In genomic region chr4:184423003-184423686, GRCh38 we compare ENCODE assay signal across 21 cellular contexts. TPM values are rescaled to one million over a fixed set of nuclear protein-coding genes. Genes with fewer than 3 reads are reported as not detected.
DNase-seq lines count a peak whose midpoint lies in the region; ATAC-seq, FAIRE-seq and TF ChIP-seq lines count a peak whose summit lies in the region.
"Had no signal": no experiment of that assay in that cellular context is flagged by ENCODE, and none has a peak within 500 bp of the region (broad histone marks: within the 10 kb centered on the region; RNA-seq: fewer than 3 reads in every experiment).

No MANE protein-coding gene starts in this region.

- TF ChIP-seq CTCF in bronchial epithelial cell (IDR thresholded peaks at IDR 0.05; ENCODE audit: insufficient read depth, low read length, severe bottlenecking), result no peak

- no peak for ATAC-seq in HG02970 (IDR thresholded peaks at IDR 0.05; ENCODE audit: low FRiP score, unreplicated experiment)
- ATAC-seq: activated T-cell treated with anti-CD3 and anti-CD28 coated beads, Interleukin-2, amount 50 U/mL, for 72 hours; right lobe of liver had no signal

- peak overlapping the region; percentile 14 for H3K27ac ChIP-seq in skeletal muscle tissue (ENCODE audit: low read depth, low read length)
- H3K27ac ChIP-seq: 22Rv1, esophagus muscularis mucosa, HL-60, right lobe of liver had no signal

- H3K27me3 Mint-ChIP-seq in T-helper 1 cell treated with Interleukin-12 subunit alpha and Interleukin-12 subunit beta and Interleukin-4 antibody, amounts not matched to agents 30 μg/mL and 1 μg/mL, for 36 hours (ENCODE audit: low read depth), result no peaks in the 10 kb centered on the region

- FAIRE-seq in HTR-8/SVneo (lab: Jason Lieb, UNC), result peak; percentile 20
- FAIRE-seq in bronchial epithelial cell (lab: Jason Lieb, UNC), result peak; percentile 23
- no peak for FAIRE-seq in GM19239 (lab: Jason Lieb, UNC)

- H3K4me1 ChIP-seq in skeletal muscle tissue (ENCODE audit: control insufficient read depth in 3 of 3, insufficient read depth in 3 of 3, low read length in 3 of 3), result peaks cover 11 to 29% (median 15%) of the 10 kb centered on the region in 3 donors

- H3K4me3 Mint-ChIP-seq in T-helper 1 cell treated with Interleukin-12 subunit alpha and Interleukin-12 subunit beta and Interleukin-4 antibody, amounts not matched to agents 30 μg/mL and 1 μg/mL, for 36 hours, result no peak overlapping the region

- H3K27me3 ChIP-seq in bronchial epithelial cell (ENCODE audit: control insufficient read depth, insufficient read depth, low read length) (no peaks in the 10 kb centered on the region), skeletal muscle tissue (ENCODE audit: control insufficient read depth in 3 of 3, insufficient read depth in 3 of 3, low read length in 3 of 3) (no peaks in the 10 kb centered on the region)
- H3K27me3 ChIP-seq: dorsolateral prefrontal cortex, esophagus muscularis mucosa, right lobe of liver had no signal

- peak overlapping the region; percentile 56 for H3K27ac Mint-ChIP-seq in T-helper 1 cell treated with Interleukin-12 subunit alpha and Interleukin-12 subunit beta and Interleukin-4 antibody, amounts not matched to agents 30 μg/mL and 1 μg/mL, for 36 hours
- H3K27ac Mint-ChIP-seq: activated T-cell treated with anti-CD3 and anti-CD28 coated beads, Interleukin-2, amount 50 U/mL, for 72 hours had no signal

- no peak for DNase-seq in T-helper 1 cell
- no peak for DNase-seq in HTR-8/SVneo (ENCODE audit: insufficient read length, low spot score)
- DNase-seq in bronchial epithelial cell (ENCODE audit: low read depth), result no peak
- no peak for DNase-seq in DMS 273 (lab: John Stamatoyannopoulos, UW; ENCODE audit: unreplicated experiment)
- DNase-seq in GM19239 (ENCODE audit: insufficient read length, low spot score), result no peak
- DNase-seq: activated CD4-positive, alpha-beta T cell treated with anti-CD3 and anti-CD28 coated beads, Interleukin-2, amount 50 U/mL, for 4 hours; activated T-cell treated with anti-CD3 and anti-CD28 coated beads, Interleukin-2, amount 50 U/mL, for 72 hours; DMS153; dorsolateral prefrontal cortex; GOT3; NCI-H2081; NCI-H510A; right lobe of liver; RPMI8226; stimulated activated CD4-positive, alpha-beta T cell treated with anti-CD3 and anti-CD28 coated beads, Interleukin-1b, Interleukin-23, amount 100 ng/mL, for 48 hours had no signal

- H3K36me3 ChIP-seq in bronchial epithelial cell (ENCODE audit: control insufficient read depth, insufficient read depth, low read length), result peaks cover 3% of the 10 kb centered on the region
- peaks cover 18 to 34% (median 32%) of the 10 kb centered on the region in 3 donors for H3K36me3 ChIP-seq in skeletal muscle tissue (ENCODE audit: control insufficient read depth in 3 of 3, insufficient read depth in 3 of 3, low read length in 3 of 3)

- no peak overlapping the region for H3K9ac ChIP-seq in skeletal muscle tissue (ENCODE audit: low read depth in 1 of 3, low read length in 3 of 3)

- H3K4me1 Mint-ChIP-seq in T-helper 1 cell treated with Interleukin-12 subunit alpha and Interleukin-12 subunit beta and Interleukin-4 antibody, amounts not matched to agents 30 μg/mL and 1 μg/mL, for 36 hours (ENCODE audit: low read depth), result peaks cover 73% of the 10 kb centered on the region

- peaks cover 11% of the 10 kb centered on the region for H3K9me3 Mint-ChIP-seq in T-helper 1 cell treated with Interleukin-12 subunit alpha and Interleukin-12 subunit beta and Interleukin-4 antibody, amounts not matched to agents 30 μg/mL and 1 μg/mL, for 36 hours

- no peak overlapping the region for H3K4me3 ChIP-seq in bronchial epithelial cell (ENCODE audit: low read depth, low read length)
- no peak overlapping the region for H3K4me3 ChIP-seq in skeletal muscle tissue (ENCODE audit: low read length in 3 of 3)
- H3K4me3 ChIP-seq: dorsolateral prefrontal cortex, esophagus muscularis mucosa, right lobe of liver had no signal

- H3K9me3 ChIP-seq in skeletal muscle tissue (ENCODE audit: control insufficient read depth in 3 of 3, low read length in 3 of 3), result no peaks in the 10 kb centered on the region
- H3K9me3 ChIP-seq: right lobe of liver had no signal

- H3K36me3 Mint-ChIP-seq in T-helper 1 cell treated with Interleukin-12 subunit alpha and Interleukin-12 subunit beta and Interleukin-4 antibody, amounts not matched to agents 30 μg/mL and 1 μg/mL, for 36 hours (ENCODE audit: low read depth), result peaks cover 75% of the 10 kb centered on the region

RNA-seq across cellular contexts. Expression of gene IRF2, which starts 51.2 kb away (rescaled TPM):
- total RNA-seq in bronchial epithelial cell, result 15.2 and 16.1 TPM in 2 replicates
- total RNA-seq in skeletal muscle tissue, result 18.8 TPM
